29 cellular contexts compared by ENCODE assay signal in genomic region chr18:34704823-34705222, GRCh38. TPM values are rescaled to one million over a fixed set of nuclear protein-coding genes. Genes with fewer than 3 reads are reported as not detected.
"Had no signal": no experiment of that assay in that cellular context is flagged by ENCODE, and none has a peak within 500 bp of the region (broad histone marks: within the 10 kb centered on the region; RNA-seq: fewer than 3 reads in every experiment).

No MANE protein-coding gene starts in this region.

- H3K4me3 ChIP-seq: ascending aorta, cardiac muscle cell, colonic mucosa, esophagus squamous epithelium, heart right ventricle, left lung, lower lobe of right lung, spleen, testis, transverse colon had no signal

- H3K4me1 ChIP-seq: colonic mucosa had no signal

- DNase-seq: activated CD4-positive, alpha-beta memory T cell treated with anti-CD3 and anti-CD28 coated beads, Interleukin-2, amount 10 ng/mL, durations not matched to agents 7 days and 5 days; activated CD4-positive, alpha-beta T cell treated with anti-CD3 and anti-CD28 coated beads, Interleukin-2, amount 10 ng/mL, durations not matched to agents 24 days and 14 days; activated CD4-positive, CD25-positive, alpha-beta regulatory T cell treated with anti-CD3 and anti-CD28 coated beads, Interleukin-2, amount 50 U/mL, for 72 hours; activated CD8-positive, alpha-beta memory T cell treated with anti-CD3 and anti-CD28 coated beads, Interleukin-2, amount 50 U/mL, for 48 hours; activated gamma-delta T cell; activated naive CD4-positive, alpha-beta T cell treated with anti-CD3 and anti-CD28 coated beads, Interleukin-2, amount 10 ng/mL, durations not matched to agents 7 days and 5 days; activated naive CD8-positive, alpha-beta T cell treated with anti-CD3 and anti-CD28 coated beads, Interleukin-2, amount 10 ng/mL, durations not matched to agents 7 days and 5 days; activated T-cell treated with anti-CD3 and anti-CD28 coated beads, Interleukin-2, amount 50 U/mL, for 24 hours; cerebellar nuclear complex; colonic mucosa; effector CD8-positive, alpha-beta T cell; esophagus squamous epithelium; foreskin melanocyte; heart right ventricle; kidney glomerular epithelial cell; left lung; lower lobe of right lung; mesenchymal stem cell; natural killer cell; right cardiac atrium; spleen; stimulated activated naive CD4-positive, alpha-beta T cell treated with Interleukin-2 at 50 U/mL for 16 hours; T-helper 9 cell; testis; transverse colon; WERI-Rb-1 had no signal

- H3K27ac ChIP-seq: ascending aorta, cardiac muscle cell, colonic mucosa, epithelial cell of prostate, esophagus squamous epithelium, heart right ventricle, left lung, lower lobe of right lung, spleen, testis, transverse colon, WERI-Rb-1 had no signal

- H3K36me3 ChIP-seq: ascending aorta, cardiac muscle cell, colonic mucosa, esophagus squamous epithelium, heart right ventricle, left lung, lower lobe of right lung, spleen, transverse colon, WERI-Rb-1 had no signal

- H3K9me3 ChIP-seq: ascending aorta, colonic mucosa, esophagus squamous epithelium, heart right ventricle, left lung, lower lobe of right lung, spleen, testis, transverse colon had no signal

- H3K27me3 ChIP-seq: ascending aorta, cardiac muscle cell, colonic mucosa, esophagus squamous epithelium, heart right ventricle, left lung, spleen, testis, transverse colon had no signal

RNA-seq across cellular contexts. Expression of gene DTNA, which starts 5.3 kb away (rescaled TPM):
- total RNA-seq: activated CD4-positive, alpha-beta T cell treated with anti-CD3 and anti-CD28 coated beads, Interleukin-2, amount 10 ng/mL, durations not matched to agents 24 days and 14 days; activated naive CD8-positive, alpha-beta T cell treated with anti-CD3 and anti-CD28 coated beads, Interleukin-2, amount 10 ng/mL, durations not matched to agents 7 days and 5 days had no signal
